ENCODE assay signal across 24 cellular contexts in genomic region chr5:116990010-116990409, GRCh38.
DNase-seq lines count a peak whose midpoint lies in the region; ATAC-seq, FAIRE-seq and TF ChIP-seq lines count a peak whose summit lies in the region.
"Had no signal": no experiment of that assay in that cellular context is flagged by ENCODE, and none has a peak within 500 bp of the region (broad histone marks: within the 10 kb centered on the region; RNA-seq: fewer than 3 reads in every experiment).

No MANE protein-coding gene starts in this region.

- H3K36me3 ChIP-seq in endodermal cell (ENCODE audit: control insufficient read depth, insufficient read depth, low read length) (no peaks in the 10 kb centered on the region), kidney (ENCODE audit: control insufficient read depth in 1 of 2, insufficient read depth in 2 of 2, low read length in 2 of 2) (no peaks in the 10 kb centered on the region)
- H3K36me3 ChIP-seq: left lung, upper lobe of right lung had no signal

- DNase-seq in DMS 273 treated with DMSO at 0.1 percent for 48 hours (lab: John Stamatoyannopoulos, UW) (peak; percentile 4), NCI-H1930 (lab: John Stamatoyannopoulos, UW) (peak; percentile 1 to 9), endodermal cell (no peak), occipital lobe (lab: John Stamatoyannopoulos, UW) (peak; percentile 6), kidney (no peak)
- DNase-seq in naive thymus-derived CD8-positive, alpha-beta T cell, result no peak
- DNase-seq: activated CD4-positive, alpha-beta memory T cell treated with anti-CD3 and anti-CD28 coated beads for 36 hours; activated naive CD4-positive, alpha-beta T cell treated with anti-CD3 and anti-CD28 coated beads, Interleukin-2, amount 10 ng/mL, durations not matched to agents 7 days and 5 days; activated T-cell treated with anti-CD3 and anti-CD28 coated beads, Interleukin-2, amount 50 U/mL, for 4 hours; AML-193; aorta; HFFc6; KBM-7; left lung; NCI-H1092; SHP77; stimulated activated CD4-positive, alpha-beta T cell treated with anti-CD3 and anti-CD28 coated beads, Interleukin-1b, Interleukin-23, amount 100 ng/mL, for 48 hours; stimulated activated naive CD8-positive, alpha-beta T cell treated with anti-CD3 and anti-CD28 coated beads, Interleukin-15, amount 100 ng/mL, for 72 hours; upper lobe of right lung had no signal

- H3K4me3 Mint-ChIP-seq in endodermal cell, result no peak overlapping the region
- no peak overlapping the region for H3K4me3 Mint-ChIP-seq in naive thymus-derived CD8-positive, alpha-beta T cell
- H3K4me3 Mint-ChIP-seq: activated CD4-positive, alpha-beta memory T cell treated with anti-CD3 and anti-CD28 coated beads for 36 hours; activated naive CD4-positive, alpha-beta T cell treated with anti-CD3 and anti-CD28 coated beads, Interleukin-2, amount 10 ng/mL, durations not matched to agents 7 days and 5 days; activated T-cell treated with anti-CD3 and anti-CD28 coated beads, Interleukin-2, amount 50 U/mL, for 4 hours; HFFc6; stimulated activated naive CD8-positive, alpha-beta T cell treated with anti-CD3 and anti-CD28 coated beads, Interleukin-15, amount 100 ng/mL, for 72 hours; T-helper 1 cell treated with Interleukin-12 subunit alpha and Interleukin-12 subunit beta and Interleukin-4 antibody, amounts not matched to agents 30 μg/mL and 1 μg/mL, for 36 hours had no signal

- no peak for TF ChIP-seq CTCF in endodermal cell (conservative IDR thresholded peaks at IDR 0.05)
- TF ChIP-seq CTCF in kidney (IDR thresholded peaks at IDR 0.05; ENCODE audit: borderline replicate concordance, extremely low read depth, insufficient read depth), result no peak

- H3K9me3 ChIP-seq in endodermal cell (ENCODE audit: control insufficient read depth, low read length) (peaks cover 4% of the 10 kb centered on the region), kidney (ENCODE audit: control insufficient read depth in 1 of 2, low read length in 2 of 2) (no peaks in the 10 kb centered on the region)
- H3K9me3 ChIP-seq: upper lobe of right lung had no signal

- no peak overlapping the region for H3K9ac ChIP-seq in endodermal cell (ENCODE audit: extremely low read depth, low read length, poor library complexity, severe bottlenecking)
- H3K9ac ChIP-seq in kidney (ENCODE audit: low read length in 2 of 2), result no peak overlapping the region

- no peak for ATAC-seq in naive thymus-derived CD8-positive, alpha-beta T cell
- ATAC-seq in GM19324 (IDR thresholded peaks at IDR 0.05; ENCODE audit: low FRiP score, unreplicated experiment), result no peak
- ATAC-seq: activated T-cell treated with anti-CD3 and anti-CD28 coated beads, Interleukin-2, amount 50 U/mL, for 4 hours; left lung; sciatic nerve; stimulated activated naive CD8-positive, alpha-beta T cell treated with anti-CD3 and anti-CD28 coated beads, Interleukin-15, amount 100 ng/mL, for 72 hours; upper lobe of right lung had no signal

- POLR2A ChIA-PET in naive thymus-derived CD8-positive, alpha-beta T cell (lab: Charles Lee), result no interaction called here

- H3K4me1 ChIP-seq in endodermal cell (ENCODE audit: control insufficient read depth, insufficient read depth, low read length) (no peaks in the 10 kb centered on the region), kidney (ENCODE audit: control insufficient read depth in 1 of 2, insufficient read depth in 1 of 2, low read depth in 1 of 2, low read length in 2 of 2) (no peaks in the 10 kb centered on the region)
- H3K4me1 ChIP-seq: left lung, upper lobe of right lung had no signal

- intact Hi-C loops in kidney (cut with DNase I), result no loop called here

- H3K27ac ChIP-seq in endodermal cell (ENCODE audit: low read depth, low read length), result peak overlapping the region; percentile 40
- H3K27ac ChIP-seq in kidney (ENCODE audit: low read depth in 2 of 2, low read length in 2 of 2), result no peak overlapping the region
- H3K27ac ChIP-seq: left lung, upper lobe of right lung, VCaP had no signal

- H3K9me3 Mint-ChIP-seq in endodermal cell, result peaks cover 6% of the 10 kb centered on the region
- H3K9me3 Mint-ChIP-seq in naive thymus-derived CD8-positive, alpha-beta T cell, result no peaks in the 10 kb centered on the region
- H3K9me3 Mint-ChIP-seq: activated CD4-positive, alpha-beta memory T cell treated with anti-CD3 and anti-CD28 coated beads for 36 hours; activated T-cell treated with anti-CD3 and anti-CD28 coated beads, Interleukin-2, amount 50 U/mL, for 4 hours; stimulated activated naive CD8-positive, alpha-beta T cell treated with anti-CD3 and anti-CD28 coated beads, Interleukin-15, amount 100 ng/mL, for 72 hours; T-helper 1 cell treated with Interleukin-12 subunit alpha and Interleukin-12 subunit beta and Interleukin-4 antibody, amounts not matched to agents 30 μg/mL and 1 μg/mL, for 36 hours had no signal

- no peak overlapping the region for H3K27ac Mint-ChIP-seq in endodermal cell
- H3K27ac Mint-ChIP-seq in naive thymus-derived CD8-positive, alpha-beta T cell, result no peak overlapping the region
- H3K27ac Mint-ChIP-seq: activated CD4-positive, alpha-beta memory T cell treated with anti-CD3 and anti-CD28 coated beads for 36 hours; activated naive CD4-positive, alpha-beta T cell treated with anti-CD3 and anti-CD28 coated beads, Interleukin-2, amount 10 ng/mL, durations not matched to agents 7 days and 5 days; HFFc6; stimulated activated naive CD8-positive, alpha-beta T cell treated with anti-CD3 and anti-CD28 coated beads, Interleukin-15, amount 100 ng/mL, for 72 hours; T-helper 1 cell treated with Interleukin-12 subunit alpha and Interleukin-12 subunit beta and Interleukin-4 antibody, amounts not matched to agents 30 μg/mL and 1 μg/mL, for 36 hours had no signal

- no peaks in the 10 kb centered on the region for H3K27me3 ChIP-seq in endodermal cell (ENCODE audit: control insufficient read depth, insufficient read depth, low read length, poor library complexity, severe bottlenecking)
- H3K27me3 ChIP-seq: left lung, upper lobe of right lung had no signal

- no peaks in the 10 kb centered on the region for H3K36me3 Mint-ChIP-seq in endodermal cell (ENCODE audit: low read depth)
- no peaks in the 10 kb centered on the region for H3K36me3 Mint-ChIP-seq in naive thymus-derived CD8-positive, alpha-beta T cell
- H3K36me3 Mint-ChIP-seq: activated CD4-positive, alpha-beta memory T cell treated with anti-CD3 and anti-CD28 coated beads for 36 hours; activated naive CD4-positive, alpha-beta T cell treated with anti-CD3 and anti-CD28 coated beads, Interleukin-2, amount 10 ng/mL, durations not matched to agents 7 days and 5 days had no signal

- H3K4me3 ChIP-seq in endodermal cell (ENCODE audit: low read length) (no peak overlapping the region), kidney (ENCODE audit: low read length in 2 of 2) (no peak overlapping the region)
- H3K4me3 ChIP-seq: left lung, upper lobe of right lung had no signal

- WGBS in endodermal cell (ENCODE audit: insufficient coverage in 1 of 2, insufficient read length in 1 of 2), 2 experiments, result 80 to 93% methylated on average over 3 of the region's 3 CpGs

- no peaks in the 10 kb centered on the region for H3K27me3 Mint-ChIP-seq in endodermal cell (ENCODE audit: insufficient read depth)
- no peaks in the 10 kb centered on the region for H3K27me3 Mint-ChIP-seq in naive thymus-derived CD8-positive, alpha-beta T cell
- H3K27me3 Mint-ChIP-seq: activated CD4-positive, alpha-beta memory T cell treated with anti-CD3 and anti-CD28 coated beads for 36 hours; activated naive CD4-positive, alpha-beta T cell treated with anti-CD3 and anti-CD28 coated beads, Interleukin-2, amount 10 ng/mL, durations not matched to agents 7 days and 5 days; stimulated activated naive CD8-positive, alpha-beta T cell treated with anti-CD3 and anti-CD28 coated beads, Interleukin-15, amount 100 ng/mL, for 72 hours had no signal

- peaks cover 6% of the 10 kb centered on the region for H3K4me1 Mint-ChIP-seq in endodermal cell
- H3K4me1 Mint-ChIP-seq in naive thymus-derived CD8-positive, alpha-beta T cell, result no peaks in the 10 kb centered on the region
- H3K4me1 Mint-ChIP-seq: activated naive CD4-positive, alpha-beta T cell treated with anti-CD3 and anti-CD28 coated beads, Interleukin-2, amount 10 ng/mL, durations not matched to agents 7 days and 5 days; stimulated activated naive CD8-positive, alpha-beta T cell treated with anti-CD3 and anti-CD28 coated beads, Interleukin-15, amount 100 ng/mL, for 72 hours had no signal

- FAIRE-seq in kidney (lab: Jason Lieb, UNC), result no peak
- FAIRE-seq: colon had no signal

Comparison
In these comparisons a context has a peak if more than half of its experiments do, and no peak if none do; other contexts are left out.
1. DNase-seq: peak in DMS 273 treated with DMSO at 0.1 percent for 48 hours (single experiment), NCI-H1930 (2 of 2) and occipital lobe (single experiment); none in endodermal cell (single experiment), naive thymus-derived CD8-positive, alpha-beta T cell (0 of 10) and kidney (single experiment).